In the genomic region with DNA sequence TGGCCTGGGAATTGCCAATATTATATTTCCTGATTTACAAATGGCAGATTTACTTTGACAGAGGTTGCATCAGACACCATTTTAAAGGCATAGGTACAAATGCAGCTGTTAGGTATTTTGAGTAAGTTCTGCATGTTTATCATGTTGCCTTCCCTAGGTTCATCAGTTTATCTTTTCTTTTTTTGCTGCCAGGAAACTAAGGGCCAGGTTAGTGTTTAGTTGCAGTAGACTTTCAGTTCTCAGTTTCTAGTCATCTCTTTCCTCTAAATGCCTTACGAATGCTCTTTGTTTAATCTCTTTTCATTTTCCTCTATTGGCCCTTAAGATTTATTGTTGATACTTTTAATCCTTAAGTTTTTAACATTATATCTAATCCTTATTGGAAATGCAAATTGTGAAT, we compare ENCODE assay signal across 13 cellular contexts.
DNase-seq lines count a peak whose midpoint lies in the region; ATAC-seq, FAIRE-seq and TF ChIP-seq lines count a peak whose summit lies in the region.
"Had no signal": no experiment of that assay in that cellular context is flagged by ENCODE, and none has a peak within 500 bp of the region (broad histone marks: within the 10 kb centered on the region; RNA-seq: fewer than 3 reads in every experiment).

No MANE protein-coding gene starts in this region.

- POLR2A ChIA-PET in activated CD8-positive, alpha-beta T cell treated with anti-CD3 and anti-CD28 coated beads for 36 hours (lab: Charles Lee) = no interaction called here
- POLR2A ChIA-PET in activated CD8-positive, alpha-beta T cell treated with anti-CD3 and anti-CD28 coated beads, Interleukin-2, amount 10 ng/mL, durations not matched to agents 7 days and 5 days (lab: Charles Lee) = no interaction called here
- POLR2A ChIA-PET in GM12878 (lab: Charles Lee) = no interaction called here

- RAD21 ChIA-PET in GM12878 (lab: Charles Lee; ENCODE audit: unreplicated experiment) = no interaction called here

- no peaks in the 10 kb centered on the region for H3K27me3 Mint-ChIP-seq in activated CD8-positive, alpha-beta T cell treated with anti-CD3 and anti-CD28 coated beads for 36 hours
- no peaks in the 10 kb centered on the region for H3K27me3 Mint-ChIP-seq in activated CD8-positive, alpha-beta T cell treated with anti-CD3 and anti-CD28 coated beads, Interleukin-2, amount 10 ng/mL, durations not matched to agents 7 days and 5 days (ENCODE audit: low read depth)

- no peak for TF ChIP-seq POLR2A in GM12878 (IDR thresholded peaks at IDR 0.05; ENCODE audit: low read depth, low read length)

- SMC1A ChIA-PET in GM12878 (lab: Charles Lee; ENCODE audit: uncharacterized antibody, unreplicated experiment) = no interaction called here

- H3K36me3 ChIP-seq in GM12878 (ENCODE audit: control insufficient read depth in 2 of 2, insufficient read depth in 2 of 2, low read length in 1 of 2) = no peaks in the 10 kb centered on the region
- H3K36me3 ChIP-seq: colonic mucosa had no signal

- H3K36me3 Mint-ChIP-seq in activated CD8-positive, alpha-beta T cell treated with anti-CD3 and anti-CD28 coated beads for 36 hours (ENCODE audit: low read depth) = peaks cover 41% of the 10 kb centered on the region
- H3K36me3 Mint-ChIP-seq in activated CD8-positive, alpha-beta T cell treated with anti-CD3 and anti-CD28 coated beads, Interleukin-2, amount 10 ng/mL, durations not matched to agents 7 days and 5 days (ENCODE audit: low read depth) = peaks cover 53% of the 10 kb centered on the region

- no peak overlapping the region for H3K4me2 ChIP-seq in GM12878 (ENCODE audit: control insufficient read depth, insufficient read depth)

- H2AFZ ChIP-seq in GM12878 (ENCODE audit: control insufficient read depth, low read depth, low read length) = no peak overlapping the region

- peaks cover 9% of the 10 kb centered on the region for H3K9me3 Mint-ChIP-seq in activated CD8-positive, alpha-beta T cell treated with anti-CD3 and anti-CD28 coated beads for 36 hours
- peaks cover 21% of the 10 kb centered on the region for H3K9me3 Mint-ChIP-seq in activated CD8-positive, alpha-beta T cell treated with anti-CD3 and anti-CD28 coated beads, Interleukin-2, amount 10 ng/mL, durations not matched to agents 7 days and 5 days (ENCODE audit: insufficient read depth)

- no peaks in the 10 kb centered on the region for H4K20me1 ChIP-seq in GM12878 (ENCODE audit: control insufficient read depth, insufficient read depth)

- peak; percentile 88 for FAIRE-seq in GM12878 (lab: Jason Lieb, UNC)

- H3K4me3 ChIP-seq in GM12878 = no peak overlapping the region
- H3K4me3 ChIP-seq: colonic mucosa had no signal

- H3K27me3 ChIP-seq in GM12878 (replicated peaks in 1 of 2; ENCODE audit: control insufficient read depth in 2 of 2, insufficient read depth in 2 of 2, low read length in 1 of 2) = no peaks in the 10 kb centered on the region
- H3K27me3 ChIP-seq: colonic mucosa had no signal

- no peak overlapping the region for H3K4me3 Mint-ChIP-seq in activated CD8-positive, alpha-beta T cell treated with anti-CD3 and anti-CD28 coated beads for 36 hours
- no peak overlapping the region for H3K4me3 Mint-ChIP-seq in activated CD8-positive, alpha-beta T cell treated with anti-CD3 and anti-CD28 coated beads, Interleukin-2, amount 10 ng/mL, durations not matched to agents 7 days and 5 days

- no peaks in the 10 kb centered on the region for H3K9me3 ChIP-seq in GM12878 (replicated peaks; ENCODE audit: control insufficient read depth, insufficient read depth, low read length)
- H3K9me3 ChIP-seq: colonic mucosa had no signal

- peak; percentile 37 for ATAC-seq in activated CD8-positive, alpha-beta T cell treated with anti-CD3 and anti-CD28 coated beads for 36 hours
- ATAC-seq in activated CD8-positive, alpha-beta T cell treated with anti-CD3 and anti-CD28 coated beads, Interleukin-2, amount 10 ng/mL, durations not matched to agents 7 days and 5 days = no peak
- peak; percentile 96 for ATAC-seq in GM21619 (IDR thresholded peaks at IDR 0.05; ENCODE audit: unreplicated experiment)
- ATAC-seq in HG03097 (IDR thresholded peaks at IDR 0.05; ENCODE audit: low FRiP score, unreplicated experiment) = peak; percentile 87
- peak; percentile 90 for ATAC-seq in GM12878

- peaks cover 24% of the 10 kb centered on the region for H3K4me1 Mint-ChIP-seq in activated CD8-positive, alpha-beta T cell treated with anti-CD3 and anti-CD28 coated beads for 36 hours (ENCODE audit: low read depth)
- peaks cover 21% of the 10 kb centered on the region for H3K4me1 Mint-ChIP-seq in activated CD8-positive, alpha-beta T cell treated with anti-CD3 and anti-CD28 coated beads, Interleukin-2, amount 10 ng/mL, durations not matched to agents 7 days and 5 days (ENCODE audit: low read depth)

- H3K27ac Mint-ChIP-seq in activated CD8-positive, alpha-beta T cell treated with anti-CD3 and anti-CD28 coated beads for 36 hours = no peak overlapping the region
- H3K27ac Mint-ChIP-seq in activated CD8-positive, alpha-beta T cell treated with anti-CD3 and anti-CD28 coated beads, Interleukin-2, amount 10 ng/mL, durations not matched to agents 7 days and 5 days = no peak overlapping the region
- H3K27ac Mint-ChIP-seq: activated naive CD4-positive, alpha-beta T cell treated with anti-CD3 and anti-CD28 coated beads, Interleukin-2, amount 50 U/mL, for 72 hours had no signal

- WGBS in GM12878 (ENCODE audit: insufficient coverage, insufficient replicate concordance, low lambda C conversion rate, missing lambda C conversion rate) = 5% methylated on average over 1 of the region's 1 CpG

- TF ChIP-seq RAD21 in GM12878 (IDR thresholded peaks at IDR 0.05; ENCODE audit: insufficient read depth, low read depth, low read length) = no peak

- no peaks in the 10 kb centered on the region for H3K79me2 ChIP-seq in GM12878 (ENCODE audit: control insufficient read depth, insufficient read depth, low read length)

- TF ChIP-seq CTCF in activated CD8-positive, alpha-beta T cell treated with anti-CD3 and anti-CD28 coated beads for 36 hours (IDR thresholded peaks at IDR 0.05) = no peak
- no peak for TF ChIP-seq CTCF in GM12878 (IDR thresholded peaks at IDR 0.05 in 2 of 3, conservative IDR thresholded peaks at IDR 0.05 in 1 of 3; ENCODE audit: control insufficient read depth in 2 of 3, extremely low read depth in 1 of 3, insufficient read depth in 1 of 3, low read depth in 3 of 3, low read length in 3 of 3)

- no peak for TF ChIP-seq EP300 in GM12878 (IDR thresholded peaks at IDR 0.05; ENCODE audit: borderline replicate concordance in 1 of 2, control insufficient read depth in 1 of 2, low read depth in 2 of 2, low read length in 2 of 2)

- no peaks in the 10 kb centered on the region for H3K4me1 ChIP-seq in GM12878 (ENCODE audit: control insufficient read depth, insufficient read depth, low read length)
- H3K4me1 ChIP-seq: colonic mucosa had no signal

- BruUV-seq in GM12878 (replicated peaks; lab: Mats Ljungman, UMichigan) = no TSS peak

- no peak for DNase-seq in activated CD8-positive, alpha-beta T cell treated with anti-CD3 and anti-CD28 coated beads for 36 hours
- DNase-seq in activated CD8-positive, alpha-beta T cell treated with anti-CD3 and anti-CD28 coated beads, Interleukin-2, amount 10 ng/mL, durations not matched to agents 7 days and 5 days = no peak
- DNase-seq in GM12878 (ENCODE audit: low read depth, low spot score) (peak; percentile 5), NCI-H1694 (lab: John Stamatoyannopoulos, UW) (no peak), NCI-H2227 (lab: John Stamatoyannopoulos, UW; ENCODE audit: unreplicated experiment) (no peak)
- DNase-seq in activated T-cell treated with anti-CD3 and anti-CD28 coated beads, Interleukin-2, amount 50 U/mL, for 1 hour = no peak
- DNase-seq: 8988T; activated CD4-positive, CD25-positive, alpha-beta regulatory T cell; colonic mucosa; KBM-7 had no signal

- intact Hi-C loops in activated CD8-positive, alpha-beta T cell treated with anti-CD3 and anti-CD28 coated beads for 36 hours (cut with micrococcal nuclease) = no loop called here
- intact Hi-C loops in GM12878 (cut with micrococcal nuclease; ENCODE audit: unreplicated experiment) = no loop called here

- H3K9ac ChIP-seq in GM12878 (ENCODE audit: control insufficient read depth, insufficient read depth, low read length) = no peak overlapping the region

- CTCF ChIA-PET in activated CD8-positive, alpha-beta T cell treated with anti-CD3 and anti-CD28 coated beads for 36 hours (lab: Charles Lee) = interaction anchor here (0.9 kb wide), 1 partner anchor 8 kb away, joined by 3 read pairs; no protein-coding TSS in a partner anchor
- CTCF ChIA-PET in activated CD8-positive, alpha-beta T cell treated with anti-CD3 and anti-CD28 coated beads, Interleukin-2, amount 10 ng/mL, durations not matched to agents 7 days and 5 days (lab: Charles Lee) = no interaction called here
- CTCF ChIA-PET in GM12878 (lab: Yijun Ruan, JAX) = no interaction called here

- H3K27ac ChIP-seq in GM12878 (ENCODE audit: control insufficient read depth, insufficient read depth) = no peak overlapping the region
- H3K27ac ChIP-seq: colonic mucosa had no signal

- in situ Hi-C loops in GM12878 (cut with MboI) = no loop called here

TF ChIP-seq in GM12878, 131 proteins besides CTCF, POLR2A, EP300 and RAD21:
- TF ChIP-seq IRF5 (IDR thresholded peaks at IDR 0.05; ENCODE audit: borderline replicate concordance) = no peak
- TF ChIP-seq SPI1 (IDR thresholded peaks at IDR 0.05; ENCODE audit: borderline replicate concordance, insufficient read depth, low read depth, low read length) = peak; percentile 30; the same call in 1 of the 2 replicates
